ENCODE assay signal across 9 cellular contexts in genomic region chr3:52144796-52145735, GRCh38.
"Had no signal": no experiment of that assay in that cellular context is flagged by ENCODE, and none has a peak within 500 bp of the region (broad histone marks: within the 10 kb centered on the region; RNA-seq: fewer than 3 reads in every experiment).

No MANE protein-coding gene starts in this region.

- H3K36me3 Mint-ChIP-seq: naive B cell had no signal

- H3K36me3 ChIP-seq: brain microvascular endothelial cell, gastrocnemius medialis, right atrium auricular region had no signal

- H3K9me3 ChIP-seq: gastrocnemius medialis, heart right ventricle, right atrium auricular region, testis, upper lobe of left lung had no signal

- H3K4me3 ChIP-seq: gastrocnemius medialis, heart right ventricle, right atrium auricular region, testis, upper lobe of left lung had no signal

- H3K27me3 ChIP-seq: brain microvascular endothelial cell, gastrocnemius medialis, heart right ventricle, right atrium auricular region, testis, upper lobe of left lung had no signal

- H3K27me3 Mint-ChIP-seq: naive B cell; progenitor cell of endocrine pancreas; stimulated activated naive CD8-positive, alpha-beta T cell treated with anti-CD3 and anti-CD28 coated beads, Interleukin-15, amount 100 ng/mL, for 72 hours had no signal

- H3K9me3 Mint-ChIP-seq: naive B cell; stimulated activated naive CD8-positive, alpha-beta T cell treated with anti-CD3 and anti-CD28 coated beads, Interleukin-15, amount 100 ng/mL, for 72 hours had no signal

- H3K4me3 Mint-ChIP-seq: stimulated activated naive CD8-positive, alpha-beta T cell treated with anti-CD3 and anti-CD28 coated beads, Interleukin-15, amount 100 ng/mL, for 72 hours had no signal

- H3K27ac ChIP-seq: brain microvascular endothelial cell, gastrocnemius medialis, heart right ventricle, testis had no signal
